8 cellular contexts compared by ENCODE assay signal in genomic region chr20:31560094-31560899, GRCh38. TPM values are rescaled to one million over a fixed set of nuclear protein-coding genes. Genes with fewer than 3 reads are reported as not detected.
DNase-seq lines count a peak whose midpoint lies in the region; ATAC-seq and TF ChIP-seq lines count a peak whose summit lies in the region.

No MANE protein-coding gene starts in this region.

- ATAC-seq in HG03175 (IDR thresholded peaks at IDR 0.05; ENCODE audit: unreplicated experiment): peak; percentile 48
- peak; percentile 84 to 88 for ATAC-seq in naive thymus-derived CD8-positive, alpha-beta T cell
- no peak for ATAC-seq in GM21515 (IDR thresholded peaks at IDR 0.05; ENCODE audit: unreplicated experiment)

- CTCF ChIA-PET in OCI-LY7 (lab: Charles Lee; ENCODE audit: unreplicated experiment): interaction anchor here (0.6 to 3.8 kb wide), 5 partner anchors 10 to 52 kb away, joined by 3 to 22 read pairs (median 4); partner anchors contain the start of gene ID1

- no peak for TF ChIP-seq POLR2A in erythroblast (IDR thresholded peaks at IDR 0.05; ENCODE audit: low read length)

- no peaks in the 10 kb centered on the region for H3K9me2 ChIP-seq in OCI-LY7 (ENCODE audit: insufficient read depth, low read length)

- peak overlapping the region in 5 of 10 donors; percentile 14 to 82 (median 71) for H3K27ac Mint-ChIP-seq in naive thymus-derived CD8-positive, alpha-beta T cell

- peak; percentile 47 for DNase-seq in DMS153 treated with DMSO at 0.1 percent for 48 hours (lab: John Stamatoyannopoulos, UW; ENCODE audit: unreplicated experiment)
- peak; percentile 75 for DNase-seq in OCI-LY7 (ENCODE audit: low spot score)
- peak; percentile 64 for DNase-seq in activated T-cell treated with anti-CD3 and anti-CD28 coated beads for 24 hours (ENCODE audit: low read depth)
- peak; percentile 86 to 94 for DNase-seq in erythroblast (lab: John Stamatoyannopoulos, UW)
- DNase-seq in naive thymus-derived CD8-positive, alpha-beta T cell: peak; percentile 55 to 82 (median 74)
- DNase-seq in stimulated activated naive CD4-positive, alpha-beta T cell treated with Interleukin-2 at 50 U/mL for 16 hours (lab: John Stamatoyannopoulos, UW): peak; percentile 71

- no peaks in the 10 kb centered on the region for H3K27me3 Mint-ChIP-seq in naive thymus-derived CD8-positive, alpha-beta T cell

- no peaks in the 10 kb centered on the region for H3K9me3 Mint-ChIP-seq in naive thymus-derived CD8-positive, alpha-beta T cell

- H3K4me1 ChIP-seq in OCI-LY7 (ENCODE audit: insufficient read depth, low read length, poor library complexity, severe bottlenecking): peaks cover 11% of the 10 kb centered on the region

- intact Hi-C loops in OCI-LY7 (cut with micrococcal nuclease; ENCODE audit: unreplicated experiment): loop anchor here (1.0 kb wide), 1 partner anchor 52 kb away; no protein-coding TSS in a partner anchor

- H3K4me2 ChIP-seq in OCI-LY7 (ENCODE audit: low read length): no peak overlapping the region

- peaks cover 54% of the 10 kb centered on the region for H3K36me3 ChIP-seq in OCI-LY7 (ENCODE audit: insufficient read depth, low read length)

- no peaks in the 10 kb centered on the region for H3K79me2 ChIP-seq in OCI-LY7 (ENCODE audit: insufficient read depth, low read depth, low read length)

- peaks cover 2 to 20% (median 11%) of the 10 kb centered on the region in 4 donors for H3K4me1 Mint-ChIP-seq in naive thymus-derived CD8-positive, alpha-beta T cell

- H3K27ac ChIP-seq in OCI-LY7 (ENCODE audit: low read depth, low read length, poor library complexity, severe bottlenecking): no peak overlapping the region

- no peak overlapping the region for H2AFZ ChIP-seq in OCI-LY7 (ENCODE audit: low read length)

- no peak overlapping the region for H3K4me3 ChIP-seq in OCI-LY7 (ENCODE audit: low read depth, low read length, poor library complexity, severe bottlenecking)

- no peak overlapping the region for H3K4me3 Mint-ChIP-seq in naive thymus-derived CD8-positive, alpha-beta T cell

- H3K9me3 ChIP-seq in OCI-LY7 (ENCODE audit: low read length): no peaks in the 10 kb centered on the region

- peak; percentile 99 for TF ChIP-seq CTCF in OCI-LY7 (conservative IDR thresholded peaks at IDR 0.05; ENCODE audit: low read length)

- peaks cover 0 to 49% (median 7%) of the 10 kb centered on the region in 3 donors for H3K36me3 Mint-ChIP-seq in naive thymus-derived CD8-positive, alpha-beta T cell

- BruUV-seq in OCI-LY7 (replicated peaks; lab: Mats Ljungman, UMichigan): no TSS peak

- POLR2A ChIA-PET in OCI-LY7 (lab: Charles Lee): interaction anchor here (3.6 kb wide), 1 partner anchor 52 kb away, joined by 17 read pairs; no protein-coding TSS in a partner anchor
- POLR2A ChIA-PET in naive thymus-derived CD8-positive, alpha-beta T cell (lab: Charles Lee): interaction anchor here (0.6 to 2.5 kb wide), 4 partner anchors 12 to 142 kb away, joined by 3 to 13 read pairs (median 4); partner anchors contain the start of gene ID1

- H4K20me1 ChIP-seq in OCI-LY7 (ENCODE audit: insufficient read depth, low read length): no peaks in the 10 kb centered on the region

RNA-seq across cellular contexts. Expression of gene ID1, which starts 44.8 kb away (rescaled TPM):
- 3.3 and 4.7 TPM in 2 replicates for total RNA-seq in OCI-LY7 (2014; rRNA removed; shearing (Covaris generic))
- total RNA-seq in OCI-LY7 (2022): 2.0 and 3.6 TPM in 2 replicates
- 1 to 10 TPM in 1 of 2 experiments, under 1 TPM in 1; 0.88 to 1.3 TPM for total RNA-seq in naive thymus-derived CD8-positive, alpha-beta T cell
- polyA plus RNA-seq in naive thymus-derived CD8-positive, alpha-beta T cell: under 1 TPM; 0.29 to 0.87 (median 0.51) TPM

RNA-seq across cellular contexts. Expression of gene HM13, which starts 46.1 kb away (rescaled TPM):
- 43.6 and 51.3 TPM in 2 replicates for total RNA-seq in OCI-LY7 (2014; rRNA removed; shearing (Covaris generic))
- total RNA-seq in OCI-LY7 (2022): 142 and 148 TPM in 2 replicates
- total RNA-seq in naive thymus-derived CD8-positive, alpha-beta T cell: 100 to 1,000 TPM; 105 to 109 TPM
- 100 to 1,000 TPM in 2 of 3 donors, 10 to 100 TPM in 1; 96.5 to 115 (median 113) TPM for polyA plus RNA-seq in naive thymus-derived CD8-positive, alpha-beta T cell
